Comparison of ENCODE assay signal across 11 cellular contexts in genomic region chr18:59878644-59879043, GRCh38.
DNase-seq lines count a peak whose midpoint lies in the region; ATAC-seq lines count a peak whose summit lies in the region.
"Had no signal": no experiment of that assay in that cellular context is flagged by ENCODE, and none has a peak within 500 bp of the region (broad histone marks: within the 10 kb centered on the region; RNA-seq: fewer than 3 reads in every experiment).

No MANE protein-coding gene starts in this region.

- peak; percentile 67 for DNase-seq in iris pigment epithelial cell (ENCODE audit: low read depth)
- DNase-seq in NK-92 treated with Interleukin-12 subunit alpha and Interleukin-12 subunit beta, amount 100 ng/mL, for 24 hours (lab: John Stamatoyannopoulos, UW): no peak
- no peak for DNase-seq in NCI-H1092 (lab: John Stamatoyannopoulos, UW)
- DNase-seq: Caco-2; central memory CD4-positive, alpha-beta T cell; esophagus squamous epithelium; Peyer's patch had no signal

- ATAC-seq in GM18861 (IDR thresholded peaks at IDR 0.05; ENCODE audit: unreplicated experiment): peak; percentile 39
- ATAC-seq in GM21576 (IDR thresholded peaks at IDR 0.05; ENCODE audit: unreplicated experiment): peak; percentile 46
- peak; percentile 44 for ATAC-seq in HG03354 (IDR thresholded peaks at IDR 0.05; ENCODE audit: poor library complexity, severe bottlenecking, unreplicated experiment)
- ATAC-seq in GM19397 (IDR thresholded peaks at IDR 0.05; ENCODE audit: unreplicated experiment): no peak
